11 cellular contexts compared by ENCODE assay signal in genomic region chr10:18472977-18473376, GRCh38.
DNase-seq lines count a peak whose midpoint lies in the region; ATAC-seq and TF ChIP-seq lines count a peak whose summit lies in the region.
"Had no signal": no experiment of that assay in that cellular context is flagged by ENCODE, and none has a peak within 500 bp of the region (broad histone marks: within the 10 kb centered on the region; RNA-seq: fewer than 3 reads in every experiment).

No MANE protein-coding gene starts in this region.

- no peak overlapping the region for H3K27ac Mint-ChIP-seq in osteocyte (ENCODE audit: unreplicated experiment)
- H3K27ac Mint-ChIP-seq: activated naive CD8-positive, alpha-beta T cell treated with anti-CD3 and anti-CD28 coated beads, Interleukin-2, amount 10 ng/mL, durations not matched to agents 7 days and 5 days had no signal

- no peaks in the 10 kb centered on the region for H3K4me1 Mint-ChIP-seq in osteocyte (ENCODE audit: unreplicated experiment)

- peaks cover 6% of the 10 kb centered on the region for H3K27me3 Mint-ChIP-seq in osteocyte (ENCODE audit: unreplicated experiment)

- DNase-seq in NB4 (ENCODE audit: low read depth), result peak; percentile 1
- DNase-seq in choroid plexus epithelial cell (ENCODE audit: low read depth), result no peak
- no peak for DNase-seq in osteocyte (ENCODE audit: extremely low spot score, unreplicated experiment)
- DNase-seq in NCI-H446 (lab: John Stamatoyannopoulos, UW), result no peak
- DNase-seq in stimulated activated CD4-positive, alpha-beta T cell treated with anti-CD3 and anti-CD28 coated beads, Interleukin-2, amount 100 ng/mL, for 48 hours, result no peak
- DNase-seq: activated naive CD8-positive, alpha-beta T cell treated with anti-CD3 and anti-CD28 coated beads, Interleukin-2, amount 10 ng/mL, durations not matched to agents 7 days and 5 days; mesenchymal stem cell; spleen; stomach had no signal

- TF ChIP-seq CTCF in GM12874 (IDR thresholded peaks at IDR 0.05; ENCODE audit: insufficient read depth, low read depth, low read length) (0 out of 2 replicates have a peak, but pooled peaks have one; percentile 9), NB4 (IDR thresholded peaks at IDR 0.05; ENCODE audit: low read depth, low read length) (peak; percentile 18), choroid plexus epithelial cell (conservative IDR thresholded peaks at IDR 0.05; ENCODE audit: low read depth, low read length) (peak; percentile 14), osteocyte (IDR thresholded peaks at IDR 0.05) (peak; percentile 24)

- H3K9me3 Mint-ChIP-seq in osteocyte (ENCODE audit: unreplicated experiment), result no peaks in the 10 kb centered on the region

- no peak overlapping the region for H3K4me3 ChIP-seq in NB4 (ENCODE audit: low read depth, low read length)
- H3K4me3 ChIP-seq in choroid plexus epithelial cell (ENCODE audit: low read depth, low read length), result no peak overlapping the region
- H3K4me3 ChIP-seq: spleen, stomach had no signal

- H3K36me3 Mint-ChIP-seq in osteocyte (ENCODE audit: unreplicated experiment), result no peaks in the 10 kb centered on the region
- H3K36me3 Mint-ChIP-seq: activated naive CD8-positive, alpha-beta T cell treated with anti-CD3 and anti-CD28 coated beads, Interleukin-2, amount 10 ng/mL, durations not matched to agents 7 days and 5 days had no signal

- H3K4me3 Mint-ChIP-seq in osteocyte (ENCODE audit: unreplicated experiment), result no peak overlapping the region
- H3K4me3 Mint-ChIP-seq: activated naive CD8-positive, alpha-beta T cell treated with anti-CD3 and anti-CD28 coated beads, Interleukin-2, amount 10 ng/mL, durations not matched to agents 7 days and 5 days had no signal

- no peak for ATAC-seq in HG03521 (IDR thresholded peaks at IDR 0.05; ENCODE audit: unreplicated experiment)

- TF ChIP-seq POLR2A in NB4 (IDR thresholded peaks at IDR 0.05; ENCODE audit: extremely low read depth, insufficient read length), result no peak
